Comparison of ENCODE assay signal across 27 cellular contexts in the genomic region with DNA sequence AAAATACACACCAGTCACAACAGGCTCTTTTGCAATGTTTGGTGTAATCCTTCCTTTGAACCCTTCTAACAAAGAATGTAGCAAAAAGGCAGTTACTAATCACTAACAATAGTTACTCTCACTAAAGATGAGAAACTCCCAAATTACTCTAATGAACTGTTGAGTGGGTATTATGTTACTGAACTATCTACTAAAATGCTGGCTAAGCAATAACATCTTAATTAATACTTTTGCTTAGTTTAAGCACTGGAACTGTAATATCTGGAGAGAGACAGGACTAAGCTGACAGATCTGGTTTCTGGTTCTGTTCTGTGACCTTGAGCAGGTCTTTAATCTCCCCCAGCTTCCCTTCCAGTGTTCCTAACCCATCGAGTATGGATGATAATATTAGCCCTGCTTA.
"Had no signal": no experiment of that assay in that cellular context is flagged by ENCODE, and none has a peak within 500 bp of the region (broad histone marks: within the 10 kb centered on the region; RNA-seq: fewer than 3 reads in every experiment).

No MANE protein-coding gene starts in this region.

- H3K36me3 ChIP-seq: neural progenitor cell, pancreas, suprapubic skin, tibial artery, transverse colon, upper lobe of right lung, uterus had no signal

- H3K4me3 ChIP-seq: neural progenitor cell, pancreas, psoas muscle, skin epidermis, smooth muscle cell, spleen, suprapubic skin, testis, tibial artery, transverse colon, upper lobe of right lung, uterus had no signal

- FAIRE-seq: pancreas had no signal

- H2AFZ ChIP-seq: neural progenitor cell had no signal

- ATAC-seq: naive thymus-derived CD4-positive, alpha-beta T cell; natural killer cell; pancreas; psoas muscle; right cardiac atrium; sciatic nerve; stimulated activated memory B cell treated with anti-CD40 and anti-IgM and Interleukin-4, amounts not matched to agents 10 μg/mL and 1 μg/mL and 100 μg/mL, for 72 hours; stimulated activated naive CD8-positive, alpha-beta T cell treated with anti-CD3 and anti-CD28 coated beads, Interleukin-15, amount 100 ng/mL, for 72 hours; stimulated activated naive CD8-positive, alpha-beta T cell treated with anti-CD3 and anti-CD28 coated beads, Interleukin-15, Interleukin-2, amounts not matched to agents 100 U/mL and 50 U/mL, for 24 hours; upper lobe of right lung had no signal

- DNase-seq: naive thymus-derived CD4-positive, alpha-beta T cell; natural killer cell; nucleus accumbens; pancreas; psoas muscle; right cardiac atrium; spleen; stimulated activated CD4-positive, alpha-beta T cell treated with anti-CD3 and anti-CD28 coated beads, Interleukin-12 subunit alpha, Interleukin-12 subunit beta, amount 100 ng/mL, for 4 hours; stimulated activated CD4-positive, alpha-beta T cell treated with anti-CD3 and anti-CD28 coated beads, Interleukin-1b, Interleukin-23, amount 100 ng/mL, for 48 hours; stimulated activated CD4-positive, alpha-beta T cell treated with anti-CD3 and anti-CD28 coated beads, Interleukin-4, amount 100 ng/mL, for 1 hour; stimulated activated CD4-positive, alpha-beta T cell treated with anti-CD3 and anti-CD28 coated beads, Interleukin-4, amount 100 ng/mL, for 4 hours; stimulated activated CD8-positive, alpha-beta memory T cell treated with anti-CD3 and anti-CD28 coated beads, Interleukin-4, amount 100 ng/mL, for 48 hours; stimulated activated naive CD4-positive, alpha-beta T cell; stimulated activated naive CD8-positive, alpha-beta T cell treated with anti-CD3 and anti-CD28 coated beads, Interleukin-15, amount 100 ng/mL, for 72 hours; stimulated activated naive CD8-positive, alpha-beta T cell treated with anti-CD3 and anti-CD28 coated beads, Interleukin-15, Interleukin-2, amounts not matched to agents 100 U/mL and 50 U/mL, for 24 hours; substantia nigra; testis; tibial artery; transverse colon; upper lobe of right lung; uterus had no signal

- H3K9ac ChIP-seq: neural progenitor cell had no signal

- H3K4me2 ChIP-seq: neural progenitor cell, smooth muscle cell had no signal

- H3K4me1 ChIP-seq: pancreas, spleen, suprapubic skin, testis, tibial artery, transverse colon, upper lobe of right lung, uterus had no signal

- H3K27me3 ChIP-seq: neural progenitor cell, pancreas, spleen, suprapubic skin, testis, tibial artery, transverse colon, upper lobe of right lung, uterus had no signal

- H3K9me3 ChIP-seq: pancreas, psoas muscle, spleen, suprapubic skin, testis, tibial artery, transverse colon, upper lobe of right lung, uterus had no signal

- H3K27ac ChIP-seq: neural progenitor cell, pancreas, psoas muscle, skin epidermis, spleen, suprapubic skin, testis, tibial artery, transverse colon, upper lobe of right lung, uterus had no signal
